12 cellular contexts compared by ENCODE assay signal in the genomic region with DNA sequence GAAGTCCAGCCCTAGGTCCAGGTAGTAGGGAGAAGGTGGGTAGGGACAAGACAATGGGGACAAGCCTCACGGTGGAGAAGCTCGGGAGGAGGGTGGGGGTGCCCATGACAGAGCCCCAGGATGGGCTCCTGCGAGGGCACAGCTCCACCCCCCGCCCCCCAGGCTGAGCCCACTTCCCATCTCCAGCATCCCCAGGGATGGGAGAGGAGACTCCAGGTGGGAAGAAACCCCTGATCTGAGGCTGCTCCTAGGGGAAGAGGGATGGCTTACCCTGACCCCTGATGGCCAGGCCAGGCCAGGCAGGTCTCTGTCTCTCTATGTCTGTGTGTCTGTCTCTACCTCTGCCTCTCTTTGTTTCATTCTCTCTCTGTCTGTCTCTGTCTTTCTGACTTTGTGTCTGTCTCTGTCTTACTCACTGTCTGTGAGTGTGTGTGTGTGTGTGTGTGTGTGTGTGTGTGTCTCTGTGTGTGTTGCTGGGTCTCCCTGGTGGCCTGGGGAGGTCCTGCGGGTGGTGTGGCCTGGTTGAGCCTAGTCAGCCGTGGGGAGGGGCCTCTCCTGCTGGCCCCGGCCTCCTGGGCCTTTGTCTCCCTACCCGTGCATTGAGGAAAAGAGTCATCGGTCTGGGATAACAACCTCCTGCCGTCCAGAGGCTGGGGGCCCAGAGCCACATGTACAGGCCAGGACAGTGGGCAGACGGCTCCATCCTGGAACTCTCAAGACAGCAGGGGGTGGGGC. TPM values are rescaled to one million over a fixed set of nuclear protein-coding genes. Genes with fewer than 3 reads are reported as not detected.
A peak's percentile ranks its signal among the peaks of the same experiment; 100 is the strongest.
DNase-seq lines count a peak whose midpoint lies in the region; ATAC-seq and TF ChIP-seq lines count a peak whose summit lies in the region.
"Had no signal": no experiment of that assay in that cellular context is flagged by ENCODE, and none has a peak within 500 bp of the region (broad histone marks: within the 10 kb centered on the region; RNA-seq: fewer than 3 reads in every experiment).

No MANE protein-coding gene starts in this region.

- no peaks in the 10 kb centered on the region for H3K36me3 Mint-ChIP-seq in T-helper 17 cell (ENCODE audit: low read depth)
- H3K36me3 Mint-ChIP-seq: activated CD4-positive, alpha-beta memory T cell treated with anti-CD3 and anti-CD28 coated beads for 36 hours; CD8-positive, alpha-beta T cell had no signal

- no peak overlapping the region for H3K27ac Mint-ChIP-seq in T-helper 17 cell
- H3K27ac Mint-ChIP-seq: activated CD4-positive, alpha-beta memory T cell treated with anti-CD3 and anti-CD28 coated beads for 36 hours; CD8-positive, alpha-beta T cell had no signal

- H3K27me3 ChIP-seq in cardiac muscle cell (no peaks in the 10 kb centered on the region), aorta (ENCODE audit: control insufficient read depth in 1 of 2, insufficient read depth in 2 of 2, low read length in 1 of 2) (no peaks in the 10 kb centered on the region)
- H3K27me3 ChIP-seq: heart right ventricle, ovary had no signal

- intact Hi-C loops in Right ventricle myocardium inferior (cut with DNase I) (no loop called here), aorta (cut with DNase I) (no loop called here)

- peaks cover 20% of the 10 kb centered on the region for H3K4me1 Mint-ChIP-seq in T-helper 17 cell

- no peaks in the 10 kb centered on the region for H3K27me3 Mint-ChIP-seq in T-helper 17 cell
- H3K27me3 Mint-ChIP-seq: activated CD4-positive, alpha-beta memory T cell treated with anti-CD3 and anti-CD28 coated beads for 36 hours had no signal

- no peak overlapping the region for H3K4me3 ChIP-seq in cardiac muscle cell
- no peak overlapping the region for H3K4me3 ChIP-seq in aorta (ENCODE audit: low read length in 2 of 2)
- H3K4me3 ChIP-seq: heart right ventricle, ovary had no signal

- no peak overlapping the region for H3K27ac ChIP-seq in cardiac muscle cell
- no peak overlapping the region for H3K27ac ChIP-seq in aorta (ENCODE audit: low read depth in 1 of 2, low read length in 2 of 2)
- H3K27ac ChIP-seq: heart right ventricle, ovary had no signal

- DNase-seq in cardiac muscle cell (ENCODE audit: low read depth in 1 of 2, low spot score in 1 of 2) (peak in 1 of 2 donors; percentile 35), Right ventricle myocardium inferior (ENCODE audit: missing footprints) (no peak), T-helper 17 cell (peak in 1 of 3 donors; percentile 4), islet precursor cell (peak; percentile 99), aorta (peak; percentile 15 to 57), AG20443 (ENCODE audit: low spot score) (no peak), NCI-H146 (lab: John Stamatoyannopoulos, UW) (no peak)
- DNase-seq: activated CD4-positive, alpha-beta memory T cell treated with anti-CD3 and anti-CD28 coated beads for 36 hours had no signal

- ATAC-seq in Right ventricle myocardium inferior = no peak
- ATAC-seq in T-helper 17 cell = no peak
- no peak for ATAC-seq in aorta (ENCODE audit: low FRiP score)
- ATAC-seq in GM19455 (IDR thresholded peaks at IDR 0.05; ENCODE audit: unreplicated experiment) = no peak
- ATAC-seq: CD8-positive, alpha-beta T cell; heart right ventricle had no signal

- peak overlapping the region; percentile 69 for H3K4me3 Mint-ChIP-seq in T-helper 17 cell
- H3K4me3 Mint-ChIP-seq: activated CD4-positive, alpha-beta memory T cell treated with anti-CD3 and anti-CD28 coated beads for 36 hours; CD8-positive, alpha-beta T cell had no signal

- H3K36me3 ChIP-seq in cardiac muscle cell (no peaks in the 10 kb centered on the region), aorta (ENCODE audit: control insufficient read depth in 1 of 2, insufficient read depth in 2 of 2, low read length in 1 of 2) (no peaks in the 10 kb centered on the region)
- H3K36me3 ChIP-seq: heart right ventricle, ovary had no signal

- 78 to 84% methylated on average over 10 to 11 of the region's 11 CpGs for WGBS in aorta, 2 donors

- H3K4me1 ChIP-seq in cardiac muscle cell (ENCODE audit: low read depth) (no peaks in the 10 kb centered on the region), aorta (ENCODE audit: control insufficient read depth in 1 of 2, insufficient read depth in 2 of 2, low read length in 2 of 2) (no peaks in the 10 kb centered on the region)
- H3K4me1 ChIP-seq: heart right ventricle had no signal

- TF ChIP-seq CTCF in cardiac muscle cell (IDR thresholded peaks at IDR 0.05; ENCODE audit: low read depth, low read length) = peak; percentile 15

- H3K9me3 ChIP-seq in cardiac muscle cell (ENCODE audit: low read depth) = no peaks in the 10 kb centered on the region
- H3K9me3 ChIP-seq in T-helper 17 cell (ENCODE audit: control insufficient read depth, low read length, poor library complexity, severe bottlenecking) = no peaks in the 10 kb centered on the region
- no peaks in the 10 kb centered on the region for H3K9me3 ChIP-seq in aorta (ENCODE audit: control insufficient read depth, low read length)
- H3K9me3 ChIP-seq: heart right ventricle, ovary had no signal

RNA-seq across cellular contexts. Expression of a gene that starts 45.7 kb away (rescaled TPM):
- 1.4 and 1.9 TPM in 2 replicates for total RNA-seq in cardiac muscle cell
- 0.14 TPM in 1 of 2 replicates, not detected in the other for polyA plus RNA-seq in cardiac muscle cell
- total RNA-seq in Right ventricle myocardium inferior = 0.73 TPM
- total RNA-seq in T-helper 17 cell = under 1 TPM; 0.10 to 0.18 TPM
- 1 to 10 TPM in 1 of 2 donors, under 1 TPM in 1; 0.94 to 3.5 TPM for total RNA-seq in aorta
- polyA plus RNA-seq in aorta = under 1 TPM; 0.13 to 0.38 TPM
- total RNA-seq: CD8-positive, alpha-beta T cell had no signal

Comparison
In these comparisons a context has a peak if more than half of its experiments do, and no peak if none do; other contexts are left out.
1. DNase-seq: peak in islet precursor cell (single experiment) and aorta (2 of 2); none in Right ventricle myocardium inferior (single experiment), AG20443 (single experiment) and NCI-H146 (single experiment).